1 cellular context compared by ENCODE assay signal in the genomic region with DNA sequence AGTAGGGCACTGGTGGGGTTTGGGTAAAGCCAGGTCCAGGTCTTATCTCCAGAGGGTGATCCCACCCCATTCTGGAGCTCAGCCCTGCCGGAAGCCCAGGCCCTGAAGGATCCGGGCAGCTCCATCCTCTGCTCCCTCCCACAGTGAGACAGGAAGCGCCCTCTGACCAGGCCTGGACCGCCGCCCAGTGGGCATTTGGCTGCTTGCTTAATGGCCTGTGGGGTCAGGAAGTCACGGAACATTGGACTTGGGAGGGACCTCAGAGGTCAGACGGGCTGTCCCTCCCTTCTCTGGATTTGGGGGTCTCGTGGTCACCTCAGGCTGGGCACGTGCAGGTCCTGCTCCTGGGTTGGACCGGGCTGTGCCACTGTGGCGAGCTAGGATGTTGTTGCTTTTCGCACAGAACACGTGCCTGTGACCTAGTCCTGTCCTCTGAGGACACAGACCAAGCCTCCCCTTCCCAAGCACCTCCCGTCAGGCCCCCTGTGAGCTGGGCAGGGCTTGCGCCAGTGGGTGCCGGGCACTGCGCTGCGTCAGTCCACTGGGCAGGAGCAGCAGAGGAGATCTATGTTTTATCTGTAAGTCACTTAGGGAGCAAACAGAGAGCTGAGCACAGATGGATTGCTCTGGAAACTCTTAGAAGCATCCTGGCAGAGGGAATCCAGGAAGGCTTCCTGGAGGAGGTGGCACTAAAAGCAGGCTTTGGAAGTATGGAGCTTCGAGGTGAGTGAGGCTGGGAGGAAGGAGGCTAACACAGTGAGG.
TF ChIP-seq lines count a peak whose summit lies in the region.

No MANE protein-coding gene starts in this region.

TF ChIP-seq in K562, 482 proteins besides CTCF, POLR2A, EP300 and RAD21 (continued from another document and continues in another):
- TF ChIP-seq, protein P1, sequence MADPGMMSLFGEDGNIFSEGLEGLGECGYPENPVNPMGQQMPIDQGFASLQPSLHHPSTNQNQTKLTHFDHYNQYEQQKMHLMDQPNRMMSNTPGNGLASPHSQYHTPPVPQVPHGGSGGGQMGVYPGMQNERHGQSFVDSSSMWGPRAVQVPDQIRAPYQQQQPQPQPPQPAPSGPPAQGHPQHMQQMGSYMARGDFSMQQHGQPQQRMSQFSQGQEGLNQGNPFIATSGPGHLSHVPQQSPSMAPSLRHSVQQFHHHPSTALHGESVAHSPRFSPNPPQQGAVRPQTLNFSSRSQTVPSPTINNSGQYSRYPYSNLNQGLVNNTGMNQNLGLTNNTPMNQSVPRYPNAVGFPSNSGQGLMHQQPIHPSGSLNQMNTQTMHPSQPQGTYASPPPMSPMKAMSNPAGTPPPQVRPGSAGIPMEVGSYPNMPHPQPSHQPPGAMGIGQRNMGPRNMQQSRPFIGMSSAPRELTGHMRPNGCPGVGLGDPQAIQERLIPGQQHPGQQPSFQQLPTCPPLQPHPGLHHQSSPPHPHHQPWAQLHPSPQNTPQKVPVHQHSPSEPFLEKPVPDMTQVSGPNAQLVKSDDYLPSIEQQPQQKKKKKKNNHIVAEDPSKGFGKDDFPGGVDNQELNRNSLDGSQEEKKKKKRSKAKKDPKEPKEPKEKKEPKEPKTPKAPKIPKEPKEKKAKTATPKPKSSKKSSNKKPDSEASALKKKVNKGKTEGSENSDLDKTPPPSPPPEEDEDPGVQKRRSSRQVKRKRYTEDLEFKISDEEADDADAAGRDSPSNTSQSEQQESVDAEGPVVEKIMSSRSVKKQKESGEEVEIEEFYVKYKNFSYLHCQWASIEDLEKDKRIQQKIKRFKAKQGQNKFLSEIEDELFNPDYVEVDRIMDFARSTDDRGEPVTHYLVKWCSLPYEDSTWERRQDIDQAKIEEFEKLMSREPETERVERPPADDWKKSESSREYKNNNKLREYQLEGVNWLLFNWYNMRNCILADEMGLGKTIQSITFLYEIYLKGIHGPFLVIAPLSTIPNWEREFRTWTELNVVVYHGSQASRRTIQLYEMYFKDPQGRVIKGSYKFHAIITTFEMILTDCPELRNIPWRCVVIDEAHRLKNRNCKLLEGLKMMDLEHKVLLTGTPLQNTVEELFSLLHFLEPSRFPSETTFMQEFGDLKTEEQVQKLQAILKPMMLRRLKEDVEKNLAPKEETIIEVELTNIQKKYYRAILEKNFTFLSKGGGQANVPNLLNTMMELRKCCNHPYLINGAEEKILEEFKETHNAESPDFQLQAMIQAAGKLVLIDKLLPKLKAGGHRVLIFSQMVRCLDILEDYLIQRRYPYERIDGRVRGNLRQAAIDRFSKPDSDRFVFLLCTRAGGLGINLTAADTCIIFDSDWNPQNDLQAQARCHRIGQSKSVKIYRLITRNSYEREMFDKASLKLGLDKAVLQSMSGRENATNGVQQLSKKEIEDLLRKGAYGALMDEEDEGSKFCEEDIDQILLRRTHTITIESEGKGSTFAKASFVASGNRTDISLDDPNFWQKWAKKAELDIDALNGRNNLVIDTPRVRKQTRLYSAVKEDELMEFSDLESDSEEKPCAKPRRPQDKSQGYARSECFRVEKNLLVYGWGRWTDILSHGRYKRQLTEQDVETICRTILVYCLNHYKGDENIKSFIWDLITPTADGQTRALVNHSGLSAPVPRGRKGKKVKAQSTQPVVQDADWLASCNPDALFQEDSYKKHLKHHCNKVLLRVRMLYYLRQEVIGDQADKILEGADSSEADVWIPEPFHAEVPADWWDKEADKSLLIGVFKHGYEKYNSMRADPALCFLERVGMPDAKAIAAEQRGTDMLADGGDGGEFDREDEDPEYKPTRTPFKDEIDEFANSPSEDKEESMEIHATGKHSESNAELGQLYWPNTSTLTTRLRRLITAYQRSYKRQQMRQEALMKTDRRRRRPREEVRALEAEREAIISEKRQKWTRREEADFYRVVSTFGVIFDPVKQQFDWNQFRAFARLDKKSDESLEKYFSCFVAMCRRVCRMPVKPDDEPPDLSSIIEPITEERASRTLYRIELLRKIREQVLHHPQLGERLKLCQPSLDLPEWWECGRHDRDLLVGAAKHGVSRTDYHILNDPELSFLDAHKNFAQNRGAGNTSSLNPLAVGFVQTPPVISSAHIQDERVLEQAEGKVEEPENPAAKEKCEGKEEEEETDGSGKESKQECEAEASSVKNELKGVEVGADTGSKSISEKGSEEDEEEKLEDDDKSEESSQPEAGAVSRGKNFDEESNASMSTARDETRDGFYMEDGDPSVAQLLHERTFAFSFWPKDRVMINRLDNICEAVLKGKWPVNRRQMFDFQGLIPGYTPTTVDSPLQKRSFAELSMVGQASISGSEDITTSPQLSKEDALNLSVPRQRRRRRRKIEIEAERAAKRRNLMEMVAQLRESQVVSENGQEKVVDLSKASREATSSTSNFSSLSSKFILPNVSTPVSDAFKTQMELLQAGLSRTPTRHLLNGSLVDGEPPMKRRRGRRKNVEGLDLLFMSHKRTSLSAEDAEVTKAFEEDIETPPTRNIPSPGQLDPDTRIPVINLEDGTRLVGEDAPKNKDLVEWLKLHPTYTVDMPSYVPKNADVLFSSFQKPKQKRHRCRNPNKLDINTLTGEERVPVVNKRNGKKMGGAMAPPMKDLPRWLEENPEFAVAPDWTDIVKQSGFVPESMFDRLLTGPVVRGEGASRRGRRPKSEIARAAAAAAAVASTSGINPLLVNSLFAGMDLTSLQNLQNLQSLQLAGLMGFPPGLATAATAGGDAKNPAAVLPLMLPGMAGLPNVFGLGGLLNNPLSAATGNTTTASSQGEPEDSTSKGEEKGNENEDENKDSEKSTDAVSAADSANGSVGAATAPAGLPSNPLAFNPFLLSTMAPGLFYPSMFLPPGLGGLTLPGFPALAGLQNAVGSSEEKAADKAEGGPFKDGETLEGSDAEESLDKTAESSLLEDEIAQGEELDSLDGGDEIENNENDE (IDR thresholded peaks at IDR 0.05; ENCODE audit: low read depth, low read length) = no peak
- TF ChIP-seq NFIX (CRISPR knock-in tag; IDR thresholded peaks at IDR 0.05; ENCODE audit: low read depth) = no peak
- TF ChIP-seq, protein P2, sequence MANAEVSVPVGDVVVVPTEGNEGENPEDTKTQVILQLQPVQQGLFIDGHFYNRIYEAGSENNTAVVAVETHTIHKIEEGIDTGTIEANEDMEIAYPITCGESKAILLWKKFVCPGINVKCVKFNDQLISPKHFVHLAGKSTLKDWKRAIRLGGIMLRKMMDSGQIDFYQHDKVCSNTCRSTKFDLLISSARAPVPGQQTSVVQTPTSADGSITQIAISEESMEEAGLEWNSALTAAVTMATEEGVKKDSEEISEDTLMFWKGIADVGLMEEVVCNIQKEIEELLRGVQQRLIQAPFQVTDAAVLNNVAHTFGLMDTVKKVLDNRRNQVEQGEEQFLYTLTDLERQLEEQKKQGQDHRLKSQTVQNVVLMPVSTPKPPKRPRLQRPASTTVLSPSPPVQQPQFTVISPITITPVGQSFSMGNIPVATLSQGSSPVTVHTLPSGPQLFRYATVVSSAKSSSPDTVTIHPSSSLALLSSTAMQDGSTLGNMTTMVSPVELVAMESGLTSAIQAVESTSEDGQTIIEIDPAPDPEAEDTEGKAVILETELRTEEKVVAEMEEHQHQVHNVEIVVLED (CRISPR knock-in tag; IDR thresholded peaks at IDR 0.05) = no peak
- TF ChIP-seq, protein P3, sequence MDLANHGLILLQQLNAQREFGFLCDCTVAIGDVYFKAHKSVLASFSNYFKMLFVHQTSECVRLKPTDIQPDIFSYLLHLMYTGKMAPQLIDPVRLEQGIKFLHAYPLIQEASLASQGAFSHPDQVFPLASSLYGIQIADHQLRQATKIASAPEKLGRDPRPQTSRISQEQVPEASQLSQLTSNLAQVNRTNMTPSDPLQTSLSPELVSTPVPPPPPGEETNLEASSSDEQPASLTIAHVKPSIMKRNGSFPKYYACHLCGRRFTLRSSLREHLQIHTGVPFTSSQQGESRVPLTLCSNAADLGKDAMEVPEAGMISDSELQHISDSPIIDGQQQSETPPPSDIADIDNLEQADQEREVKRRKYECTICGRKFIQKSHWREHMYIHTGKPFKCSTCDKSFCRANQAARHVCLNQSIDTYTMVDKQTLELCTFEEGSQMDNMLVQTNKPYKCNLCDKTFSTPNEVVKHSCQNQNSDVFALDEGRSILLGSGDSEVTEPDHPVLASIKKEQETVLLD (IDR thresholded peaks at IDR 0.05) = 0 out of 2 replicates have a peak, but pooled peaks have one; percentile 66
- no peak for TF ChIP-seq ZNF324 (CRISPR knock-in tag; IDR thresholded peaks at IDR 0.05)
- TF ChIP-seq, protein P4, sequence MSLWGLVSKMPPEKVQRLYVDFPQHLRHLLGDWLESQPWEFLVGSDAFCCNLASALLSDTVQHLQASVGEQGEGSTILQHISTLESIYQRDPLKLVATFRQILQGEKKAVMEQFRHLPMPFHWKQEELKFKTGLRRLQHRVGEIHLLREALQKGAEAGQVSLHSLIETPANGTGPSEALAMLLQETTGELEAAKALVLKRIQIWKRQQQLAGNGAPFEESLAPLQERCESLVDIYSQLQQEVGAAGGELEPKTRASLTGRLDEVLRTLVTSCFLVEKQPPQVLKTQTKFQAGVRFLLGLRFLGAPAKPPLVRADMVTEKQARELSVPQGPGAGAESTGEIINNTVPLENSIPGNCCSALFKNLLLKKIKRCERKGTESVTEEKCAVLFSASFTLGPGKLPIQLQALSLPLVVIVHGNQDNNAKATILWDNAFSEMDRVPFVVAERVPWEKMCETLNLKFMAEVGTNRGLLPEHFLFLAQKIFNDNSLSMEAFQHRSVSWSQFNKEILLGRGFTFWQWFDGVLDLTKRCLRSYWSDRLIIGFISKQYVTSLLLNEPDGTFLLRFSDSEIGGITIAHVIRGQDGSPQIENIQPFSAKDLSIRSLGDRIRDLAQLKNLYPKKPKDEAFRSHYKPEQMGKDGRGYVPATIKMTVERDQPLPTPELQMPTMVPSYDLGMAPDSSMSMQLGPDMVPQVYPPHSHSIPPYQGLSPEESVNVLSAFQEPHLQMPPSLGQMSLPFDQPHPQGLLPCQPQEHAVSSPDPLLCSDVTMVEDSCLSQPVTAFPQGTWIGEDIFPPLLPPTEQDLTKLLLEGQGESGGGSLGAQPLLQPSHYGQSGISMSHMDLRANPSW (CRISPR knock-in tag; IDR thresholded peaks at IDR 0.05) = no peak
- TF ChIP-seq POLR2B (IDR thresholded peaks at IDR 0.05; ENCODE audit: low read depth, partially characterized antibody) = no peak
- TF ChIP-seq CREM (IDR thresholded peaks at IDR 0.05; ENCODE audit: low read depth) = no peak
- TF ChIP-seq GATAD2A (IDR thresholded peaks at IDR 0.05) = no peak
- TF ChIP-seq ETS2 (tag; IDR thresholded peaks at IDR 0.05; ENCODE audit: borderline replicate concordance, poor library complexity, severe bottlenecking) = no peak
- TF ChIP-seq, protein P5, sequence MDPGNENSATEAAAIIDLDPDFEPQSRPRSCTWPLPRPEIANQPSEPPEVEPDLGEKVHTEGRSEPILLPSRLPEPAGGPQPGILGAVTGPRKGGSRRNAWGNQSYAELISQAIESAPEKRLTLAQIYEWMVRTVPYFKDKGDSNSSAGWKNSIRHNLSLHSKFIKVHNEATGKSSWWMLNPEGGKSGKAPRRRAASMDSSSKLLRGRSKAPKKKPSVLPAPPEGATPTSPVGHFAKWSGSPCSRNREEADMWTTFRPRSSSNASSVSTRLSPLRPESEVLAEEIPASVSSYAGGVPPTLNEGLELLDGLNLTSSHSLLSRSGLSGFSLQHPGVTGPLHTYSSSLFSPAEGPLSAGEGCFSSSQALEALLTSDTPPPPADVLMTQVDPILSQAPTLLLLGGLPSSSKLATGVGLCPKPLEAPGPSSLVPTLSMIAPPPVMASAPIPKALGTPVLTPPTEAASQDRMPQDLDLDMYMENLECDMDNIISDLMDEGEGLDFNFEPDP (CRISPR knock-in tag; IDR thresholded peaks at IDR 0.05) = peak; percentile 60; the same call in 1 of the 2 replicates
- no peak for TF ChIP-seq ZKSCAN8 (CRISPR knock-in tag; IDR thresholded peaks at IDR 0.05)
- peak; percentile 47 for TF ChIP-seq JUND (IDR thresholded peaks at IDR 0.05; ENCODE audit: borderline replicate concordance, low read depth, low read length)
- TF ChIP-seq JUND (tag; IDR thresholded peaks at IDR 0.05; ENCODE audit: borderline replicate concordance, low read depth, low read length) = no peak; the same call in 2 of the 3 replicates
- TF ChIP-seq FUS (optimal IDR thresholded peaks at IDR 0.05; ENCODE audit: low read depth, low read length) = no peak
- TF ChIP-seq BCL6 (CRISPR knock-in tag; IDR thresholded peaks at IDR 0.05) = no peak
- no peak for TF ChIP-seq RFX1 (IDR thresholded peaks at IDR 0.05)
- TF ChIP-seq, protein P6, sequence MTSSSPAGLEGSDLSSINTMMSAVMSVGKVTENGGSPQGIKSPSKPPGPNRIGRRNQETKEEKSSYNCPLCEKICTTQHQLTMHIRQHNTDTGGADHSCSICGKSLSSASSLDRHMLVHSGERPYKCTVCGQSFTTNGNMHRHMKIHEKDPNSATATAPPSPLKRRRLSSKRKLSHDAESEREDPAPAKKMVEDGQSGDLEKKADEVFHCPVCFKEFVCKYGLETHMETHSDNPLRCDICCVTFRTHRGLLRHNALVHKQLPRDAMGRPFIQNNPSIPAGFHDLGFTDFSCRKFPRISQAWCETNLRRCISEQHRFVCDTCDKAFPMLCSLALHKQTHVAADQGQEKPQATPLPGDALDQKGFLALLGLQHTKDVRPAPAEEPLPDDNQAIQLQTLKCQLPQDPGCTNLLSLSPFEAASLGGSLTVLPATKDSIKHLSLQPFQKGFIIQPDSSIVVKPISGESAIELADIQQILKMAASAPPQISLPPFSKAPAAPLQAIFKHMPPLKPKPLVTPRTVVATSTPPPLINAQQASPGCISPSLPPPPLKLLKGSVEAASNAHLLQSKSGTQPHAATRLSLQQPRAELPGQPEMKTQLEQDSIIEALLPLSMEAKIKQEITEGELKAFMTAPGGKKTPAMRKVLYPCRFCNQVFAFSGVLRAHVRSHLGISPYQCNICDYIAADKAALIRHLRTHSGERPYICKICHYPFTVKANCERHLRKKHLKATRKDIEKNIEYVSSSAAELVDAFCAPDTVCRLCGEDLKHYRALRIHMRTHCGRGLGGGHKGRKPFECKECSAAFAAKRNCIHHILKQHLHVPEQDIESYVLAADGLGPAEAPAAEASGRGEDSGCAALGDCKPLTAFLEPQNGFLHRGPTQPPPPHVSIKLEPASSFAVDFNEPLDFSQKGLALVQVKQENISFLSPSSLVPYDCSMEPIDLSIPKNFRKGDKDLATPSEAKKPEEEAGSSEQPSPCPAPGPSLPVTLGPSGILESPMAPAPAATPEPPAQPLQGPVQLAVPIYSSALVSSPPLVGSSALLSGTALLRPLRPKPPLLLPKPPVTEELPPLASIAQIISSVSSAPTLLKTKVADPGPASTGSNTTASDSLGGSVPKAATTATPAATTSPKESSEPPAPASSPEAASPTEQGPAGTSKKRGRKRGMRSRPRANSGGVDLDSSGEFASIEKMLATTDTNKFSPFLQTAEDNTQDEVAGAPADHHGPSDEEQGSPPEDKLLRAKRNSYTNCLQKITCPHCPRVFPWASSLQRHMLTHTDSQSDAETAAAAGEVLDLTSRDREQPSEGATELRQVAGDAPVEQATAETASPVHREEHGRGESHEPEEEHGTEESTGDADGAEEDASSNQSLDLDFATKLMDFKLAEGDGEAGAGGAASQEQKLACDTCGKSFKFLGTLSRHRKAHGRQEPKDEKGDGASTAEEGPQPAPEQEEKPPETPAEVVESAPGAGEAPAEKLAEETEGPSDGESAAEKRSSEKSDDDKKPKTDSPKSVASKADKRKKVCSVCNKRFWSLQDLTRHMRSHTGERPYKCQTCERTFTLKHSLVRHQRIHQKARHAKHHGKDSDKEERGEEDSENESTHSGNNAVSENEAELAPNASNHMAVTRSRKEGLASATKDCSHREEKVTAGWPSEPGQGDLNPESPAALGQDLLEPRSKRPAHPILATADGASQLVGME (CRISPR knock-in tag; IDR thresholded peaks at IDR 0.05) = peak; percentile 11; the same call in 1 of the 2 replicates
- TF ChIP-seq POLR2G (IDR thresholded peaks at IDR 0.05; ENCODE audit: low read depth, low read length) = peak; percentile 73
- TF ChIP-seq ZBTB17 (CRISPR knock-in tag; IDR thresholded peaks at IDR 0.05) = peak; percentile 46; the same call in 1 of the 2 replicates
